2 cellular contexts compared by ENCODE assay signal in the genomic region with DNA sequence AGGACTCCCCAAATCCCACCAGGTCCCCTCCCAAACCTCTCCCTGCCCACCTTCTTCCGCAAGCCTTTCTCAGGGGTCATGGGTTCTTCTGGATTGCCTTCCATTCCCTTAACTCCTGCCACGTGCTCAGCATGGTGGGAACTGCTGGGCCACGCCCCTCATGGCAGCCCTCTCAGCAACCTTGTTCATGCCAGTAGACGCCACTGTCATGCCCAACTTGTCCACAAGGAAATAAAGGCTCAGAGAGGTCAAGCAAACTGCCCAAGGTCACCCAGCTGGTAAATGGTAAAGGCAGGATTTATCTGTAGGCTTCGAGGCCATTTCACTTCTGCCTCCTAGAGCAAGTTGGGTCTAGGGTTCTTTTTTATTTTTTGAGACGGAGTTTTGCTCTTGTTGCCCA.
TF ChIP-seq lines count a peak whose summit lies in the region.

No MANE protein-coding gene starts in this region.

TF ChIP-seq in IMR-90, 13 proteins besides CTCF, POLR2A, EP300 and RAD21:
- TF ChIP-seq RFX5 (IDR thresholded peaks at IDR 0.05; ENCODE audit: low read depth, low read length) (no peak), BHLHE40 (IDR thresholded peaks at IDR 0.05; ENCODE audit: low read depth, low read length) (no peak), CHD1 (IDR thresholded peaks at IDR 0.05; ENCODE audit: low read depth, low read length) (no peak), MXI1 (IDR thresholded peaks at IDR 0.05; ENCODE audit: borderline replicate concordance, low read depth, low read length) (no peak), FOS (IDR thresholded peaks at IDR 0.05; ENCODE audit: low read depth, low read length) (no peak), MAFK (IDR thresholded peaks at IDR 0.05; ENCODE audit: low read depth, low read length) (no peak), CEBPB (IDR thresholded peaks at IDR 0.05; ENCODE audit: low read depth, low read length) (no peak), SMC3 (IDR thresholded peaks at IDR 0.05; ENCODE audit: low read depth, low read length) (no peak), MAZ (IDR thresholded peaks at IDR 0.05; ENCODE audit: borderline replicate concordance, low read depth, low read length) (no peak), NFE2L2 (IDR thresholded peaks at IDR 0.05; ENCODE audit: low read depth, low read length) (no peak)
- TF ChIP-seq, protein P1, sequence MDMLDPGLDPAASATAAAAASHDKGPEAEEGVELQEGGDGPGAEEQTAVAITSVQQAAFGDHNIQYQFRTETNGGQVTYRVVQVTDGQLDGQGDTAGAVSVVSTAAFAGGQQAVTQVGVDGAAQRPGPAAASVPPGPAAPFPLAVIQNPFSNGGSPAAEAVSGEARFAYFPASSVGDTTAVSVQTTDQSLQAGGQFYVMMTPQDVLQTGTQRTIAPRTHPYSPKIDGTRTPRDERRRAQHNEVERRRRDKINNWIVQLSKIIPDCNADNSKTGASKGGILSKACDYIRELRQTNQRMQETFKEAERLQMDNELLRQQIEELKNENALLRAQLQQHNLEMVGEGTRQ (IDR thresholded peaks at IDR 0.05; ENCODE audit: low read depth, low read length): no peak
- TF ChIP-seq, protein P2, sequence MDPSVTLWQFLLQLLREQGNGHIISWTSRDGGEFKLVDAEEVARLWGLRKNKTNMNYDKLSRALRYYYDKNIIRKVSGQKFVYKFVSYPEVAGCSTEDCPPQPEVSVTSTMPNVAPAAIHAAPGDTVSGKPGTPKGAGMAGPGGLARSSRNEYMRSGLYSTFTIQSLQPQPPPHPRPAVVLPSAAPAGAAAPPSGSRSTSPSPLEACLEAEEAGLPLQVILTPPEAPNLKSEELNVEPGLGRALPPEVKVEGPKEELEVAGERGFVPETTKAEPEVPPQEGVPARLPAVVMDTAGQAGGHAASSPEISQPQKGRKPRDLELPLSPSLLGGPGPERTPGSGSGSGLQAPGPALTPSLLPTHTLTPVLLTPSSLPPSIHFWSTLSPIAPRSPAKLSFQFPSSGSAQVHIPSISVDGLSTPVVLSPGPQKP (IDR thresholded peaks at IDR 0.05; ENCODE audit: borderline replicate concordance, low read depth, low read length): no peak

TF ChIP-seq in H1, 55 proteins besides CTCF, POLR2A, EP300 and RAD21:
- no peak for TF ChIP-seq NANOG (IDR thresholded peaks at IDR 0.05; ENCODE audit: insufficient read depth, low read depth, low read length, poor library complexity, severe bottlenecking)
- peak; percentile 61; the same call in 1 of the 2 replicates for TF ChIP-seq KDM1A (IDR thresholded peaks at IDR 0.05; ENCODE audit: borderline replicate concordance, low read length)
- no peak for TF ChIP-seq FOSL1 (IDR thresholded peaks at IDR 0.05; ENCODE audit: insufficient read depth, low read depth, low read length)
- no peak for TF ChIP-seq SUZ12 (IDR thresholded peaks at IDR 0.05; ENCODE audit: low read length)
- TF ChIP-seq, protein P3, sequence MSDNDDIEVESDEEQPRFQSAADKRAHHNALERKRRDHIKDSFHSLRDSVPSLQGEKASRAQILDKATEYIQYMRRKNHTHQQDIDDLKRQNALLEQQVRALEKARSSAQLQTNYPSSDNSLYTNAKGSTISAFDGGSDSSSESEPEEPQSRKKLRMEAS (IDR thresholded peaks at IDR 0.05): peak; percentile 72
- TF ChIP-seq HDAC2 (IDR thresholded peaks at IDR 0.05; ENCODE audit: borderline replicate concordance in 1 of 2, low read depth in 2 of 2, low read length in 2 of 2): 0 out of 4 replicates have a peak, but pooled peaks of 1 of the 2 experiments have one; percentile 33
- no peak for TF ChIP-seq RBBP5 (IDR thresholded peaks at IDR 0.05; ENCODE audit: borderline replicate concordance, low read depth, low read length)
- TF ChIP-seq POLR2AphosphoS5 (IDR thresholded peaks at IDR 0.05; ENCODE audit: low read depth, low read length): no peak
- TF ChIP-seq, protein P4, sequence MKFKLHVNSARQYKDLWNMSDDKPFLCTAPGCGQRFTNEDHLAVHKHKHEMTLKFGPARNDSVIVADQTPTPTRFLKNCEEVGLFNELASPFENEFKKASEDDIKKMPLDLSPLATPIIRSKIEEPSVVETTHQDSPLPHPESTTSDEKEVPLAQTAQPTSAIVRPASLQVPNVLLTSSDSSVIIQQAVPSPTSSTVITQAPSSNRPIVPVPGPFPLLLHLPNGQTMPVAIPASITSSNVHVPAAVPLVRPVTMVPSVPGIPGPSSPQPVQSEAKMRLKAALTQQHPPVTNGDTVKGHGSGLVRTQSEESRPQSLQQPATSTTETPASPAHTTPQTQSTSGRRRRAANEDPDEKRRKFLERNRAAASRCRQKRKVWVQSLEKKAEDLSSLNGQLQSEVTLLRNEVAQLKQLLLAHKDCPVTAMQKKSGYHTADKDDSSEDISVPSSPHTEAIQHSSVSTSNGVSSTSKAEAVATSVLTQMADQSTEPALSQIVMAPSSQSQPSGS (IDR thresholded peaks at IDR 0.05; ENCODE audit: low read length): no peak
- TF ChIP-seq, protein P5, sequence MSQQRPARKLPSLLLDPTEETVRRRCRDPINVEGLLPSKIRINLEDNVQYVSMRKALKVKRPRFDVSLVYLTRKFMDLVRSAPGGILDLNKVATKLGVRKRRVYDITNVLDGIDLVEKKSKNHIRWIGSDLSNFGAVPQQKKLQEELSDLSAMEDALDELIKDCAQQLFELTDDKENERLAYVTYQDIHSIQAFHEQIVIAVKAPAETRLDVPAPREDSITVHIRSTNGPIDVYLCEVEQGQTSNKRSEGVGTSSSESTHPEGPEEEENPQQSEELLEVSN (IDR thresholded peaks at IDR 0.05): peak; percentile 69
- no peak for TF ChIP-seq CBX8 (IDR thresholded peaks at IDR 0.05; ENCODE audit: borderline replicate concordance, low read depth, low read length)
- no peak for TF ChIP-seq TCF12 (IDR thresholded peaks at IDR 0.05; ENCODE audit: low read depth, low read length)
